Comparison of ENCODE assay signal across 8 cellular contexts in genomic region chr16:56193951-56194726, GRCh38. TPM values are rescaled to one million over a fixed set of nuclear protein-coding genes. Genes with fewer than 3 reads are reported as not detected.
A peak's percentile ranks its signal among the peaks of the same experiment; 100 is the strongest.
DNase-seq lines count a peak whose midpoint lies in the region; ATAC-seq and TF ChIP-seq lines count a peak whose summit lies in the region.

No MANE protein-coding gene starts in this region.

- 17% methylated on average over 39 of the region's 48 CpGs for WGBS in smooth muscle cell (ENCODE audit: low lambda C conversion rate)

- TF ChIP-seq CTCF in choroid plexus epithelial cell (conservative IDR thresholded peaks at IDR 0.05; ENCODE audit: low read depth, low read length) (no peak), smooth muscle cell (IDR thresholded peaks at IDR 0.05; ENCODE audit: borderline replicate concordance, insufficient read depth, poor library complexity, severe bottlenecking) (no peak)

- H3K4me3 ChIP-seq in choroid plexus epithelial cell (ENCODE audit: low read depth, low read length) = no peak overlapping the region
- peak overlapping the region; percentile 11 for H3K4me3 ChIP-seq in smooth muscle cell

- no peak overlapping the region for H2AFZ ChIP-seq in smooth muscle cell (ENCODE audit: low read depth)

- peak overlapping the region; percentile 81 for H3K4me2 ChIP-seq in smooth muscle cell

- no peak overlapping the region for H3K9ac ChIP-seq in smooth muscle cell (ENCODE audit: low read depth)

- peaks cover 11% of the 10 kb centered on the region for H3K4me1 ChIP-seq in smooth muscle cell (ENCODE audit: low read depth)

- ATAC-seq in HG02870 (IDR thresholded peaks at IDR 0.05; ENCODE audit: unreplicated experiment) = no peak
- ATAC-seq in HG03565 (IDR thresholded peaks at IDR 0.05; ENCODE audit: unreplicated experiment) = no peak

- H3K9me3 ChIP-seq in smooth muscle cell (replicated peaks; ENCODE audit: low read depth) = no peaks in the 10 kb centered on the region

- no peaks in the 10 kb centered on the region for H3K36me3 ChIP-seq in smooth muscle cell (ENCODE audit: low read depth)

- no peaks in the 10 kb centered on the region for H3K79me2 ChIP-seq in smooth muscle cell (ENCODE audit: low read depth)

- no peak overlapping the region for H3K27ac ChIP-seq in smooth muscle cell (ENCODE audit: low read depth)

- peaks cover 79% of the 10 kb centered on the region for H3K27me3 ChIP-seq in smooth muscle cell (ENCODE audit: low read depth)

- no peaks in the 10 kb centered on the region for H3F3A ChIP-seq in smooth muscle cell (ENCODE audit: low read depth)

- H4K20me1 ChIP-seq in smooth muscle cell (ENCODE audit: low read depth) = no peaks in the 10 kb centered on the region

- DNase-seq in DMS 273 treated with DMSO at 0.1 percent for 48 hours (lab: John Stamatoyannopoulos, UW) (peak; percentile 80), NCI-H146 (lab: John Stamatoyannopoulos, UW) (peak; percentile 81), choroid plexus epithelial cell (ENCODE audit: low read depth) (peak; percentile 74), iris pigment epithelial cell (ENCODE audit: low read depth) (peak; percentile 70), smooth muscle cell (lab: John Stamatoyannopoulos, UW; ENCODE audit: unreplicated experiment) (no peak)
- peak; percentile 72 for DNase-seq in activated CD4-positive, alpha-beta T cell treated with anti-CD3 and anti-CD28 coated beads, Interleukin-2, amount 50 U/mL, for 1 hour

RNA-seq across cellular contexts. Expression of gene GNAO1, which starts 2.9 kb away (rescaled TPM):
- 3.7 and 4.8 TPM in 2 replicates for total RNA-seq in smooth muscle cell
- polyA plus RNA-seq in smooth muscle cell = 1.7 and 2.3 TPM in 2 replicates
